15 cellular contexts compared by ENCODE assay signal in genomic region chr17:68201425-68201785, GRCh38. TPM values are rescaled to one million over a fixed set of nuclear protein-coding genes. Genes with fewer than 3 reads are reported as not detected.
DNase-seq lines count a peak whose midpoint lies in the region; ATAC-seq and TF ChIP-seq lines count a peak whose summit lies in the region.
"Had no signal": no experiment of that assay in that cellular context is flagged by ENCODE, and none has a peak within 500 bp of the region (broad histone marks: within the 10 kb centered on the region; RNA-seq: fewer than 3 reads in every experiment).

No MANE protein-coding gene starts in this region.

- no peaks in the 10 kb centered on the region for H3K9me2 ChIP-seq in OCI-LY7 (ENCODE audit: insufficient read depth, low read length)

- H3K4me1 Mint-ChIP-seq in activated T-cell treated with anti-CD3 and anti-CD28 coated beads, Interleukin-2, amount 50 U/mL, for 72 hours (ENCODE audit: low read depth), result peaks cover 27% of the 10 kb centered on the region
- H3K4me1 Mint-ChIP-seq in activated T-cell treated with anti-CD3 and anti-CD28 coated beads, Interleukin-2, amount 50 U/mL, for 4 hours (ENCODE audit: low read depth), result peaks cover 26% of the 10 kb centered on the region
- H3K4me1 Mint-ChIP-seq in naive B cell, result peaks cover 18 to 39% (median 33%) of the 10 kb centered on the region in 3 donors

- H3K4me3 Mint-ChIP-seq in activated T-cell treated with anti-CD3 and anti-CD28 coated beads, Interleukin-2, amount 50 U/mL, for 72 hours, result peak overlapping the region; percentile 85 to 93
- H3K4me3 Mint-ChIP-seq in activated T-cell treated with anti-CD3 and anti-CD28 coated beads, Interleukin-2, amount 50 U/mL, for 4 hours, result no peak overlapping the region
- peak overlapping the region; percentile 25 to 91 (median 84) for H3K4me3 Mint-ChIP-seq in naive B cell

- no peaks in the 10 kb centered on the region for H4K20me1 ChIP-seq in DND-41 (ENCODE audit: insufficient read depth, low read length)
- H4K20me1 ChIP-seq in OCI-LY7 (ENCODE audit: insufficient read depth, low read length), result no peaks in the 10 kb centered on the region

- TF ChIP-seq POLR2A in Peyer's patch (IDR thresholded peaks at IDR 0.05), result no peak

- H2AFZ ChIP-seq in DND-41 (ENCODE audit: low read depth, low read length) (no peak overlapping the region), OCI-LY7 (ENCODE audit: low read length) (peak overlapping the region; percentile 27; the same call in 1 of the 2 replicates)

- H3K36me3 Mint-ChIP-seq in activated T-cell treated with anti-CD3 and anti-CD28 coated beads, Interleukin-2, amount 50 U/mL, for 72 hours (ENCODE audit: insufficient read depth in 2 of 2), result peaks cover 4 to 5% of the 10 kb centered on the region in 2 donors
- H3K36me3 Mint-ChIP-seq in activated T-cell treated with anti-CD3 and anti-CD28 coated beads, Interleukin-2, amount 50 U/mL, for 4 hours (ENCODE audit: insufficient read depth), result no peaks in the 10 kb centered on the region
- H3K36me3 Mint-ChIP-seq in naive B cell, result no peaks in the 10 kb centered on the region

- no peaks in the 10 kb centered on the region for H3K9me3 Mint-ChIP-seq in activated T-cell treated with anti-CD3 and anti-CD28 coated beads, Interleukin-2, amount 50 U/mL, for 72 hours
- no peaks in the 10 kb centered on the region for H3K9me3 Mint-ChIP-seq in activated T-cell treated with anti-CD3 and anti-CD28 coated beads, Interleukin-2, amount 50 U/mL, for 4 hours
- H3K9me3 Mint-ChIP-seq in naive B cell, result no peaks in the 10 kb centered on the region
- H3K9me3 Mint-ChIP-seq: activated CD4-positive, alpha-beta T cell treated with anti-CD3 and anti-CD28 coated beads, Interleukin-2, amount 10 ng/mL, durations not matched to agents 7 days and 5 days; activated T-cell treated with anti-CD3 and anti-CD28 coated beads, Interleukin-2, amount 50 U/mL, for 24 hours; naive thymus-derived CD8-positive, alpha-beta T cell had no signal

- H3K27me3 ChIP-seq in DND-41 (ENCODE audit: insufficient read depth, low read length, poor library complexity) (no peaks in the 10 kb centered on the region), Peyer's patch (peaks cover 0 to 35% of the 10 kb centered on the region in 2 donors)

- peaks cover 8% of the 10 kb centered on the region for H3K79me2 ChIP-seq in DND-41 (ENCODE audit: insufficient read depth, low read length)
- H3K79me2 ChIP-seq in OCI-LY7 (ENCODE audit: insufficient read depth, low read depth, low read length), result peaks cover 3% of the 10 kb centered on the region

- no peaks in the 10 kb centered on the region for H3K9me3 ChIP-seq in DND-41 (ENCODE audit: insufficient read depth, low read length, severe bottlenecking)
- no peaks in the 10 kb centered on the region for H3K9me3 ChIP-seq in OCI-LY7 (ENCODE audit: low read length)
- no peaks in the 10 kb centered on the region for H3K9me3 ChIP-seq in Peyer's patch
- H3K9me3 ChIP-seq: transverse colon had no signal

- H3K4me2 ChIP-seq in DND-41 (ENCODE audit: insufficient read depth, low read length) (0 out of 2 replicates have a peak overlapping the region, but pooled peaks have one; percentile 83), OCI-LY7 (ENCODE audit: low read length) (peak overlapping the region; percentile 71)

- intact Hi-C loops in OCI-LY7 (cut with micrococcal nuclease; ENCODE audit: unreplicated experiment), result loop anchor here (5.0 kb wide), 1 partner anchor 144 kb away; no protein-coding TSS in a partner anchor

- POLR2A ChIA-PET in OCI-LY7 (lab: Charles Lee), result interaction anchor here (0.6 to 9.9 kb wide), 2 partner anchors 19 to 130 kb away, joined by 3 to 72 read pairs; no protein-coding TSS in a partner anchor

- CTCF ChIA-PET in OCI-LY7 (lab: Charles Lee; ENCODE audit: unreplicated experiment), result interaction anchor here (0.6 to 2.0 kb wide), 3 partner anchors 17 to 67 kb away, joined by 3 to 9 read pairs (median 7); no protein-coding TSS in a partner anchor

- no peak overlapping the region for H3K9ac ChIP-seq in DND-41 (ENCODE audit: low read depth, low read length)

- peaks cover 29% of the 10 kb centered on the region for H3K4me1 ChIP-seq in DND-41 (ENCODE audit: insufficient read depth, low read length)
- H3K4me1 ChIP-seq in OCI-LY7 (ENCODE audit: insufficient read depth, low read length, poor library complexity, severe bottlenecking), result peaks cover 46% of the 10 kb centered on the region
- H3K4me1 ChIP-seq in Peyer's patch, result peaks cover 4 to 53% (median 24%) of the 10 kb centered on the region in 4 donors

- no peak overlapping the region for H3K27ac ChIP-seq in DND-41 (ENCODE audit: low read length)
- H3K27ac ChIP-seq in OCI-LY7 (ENCODE audit: low read depth, low read length, poor library complexity, severe bottlenecking), result peak overlapping the region; percentile 55
- no peak overlapping the region for H3K27ac ChIP-seq in Peyer's patch
- H3K27ac ChIP-seq: SJSA1, transverse colon had no signal

- no TSS peak for BruUV-seq in OCI-LY7 (replicated peaks; lab: Mats Ljungman, UMichigan)

- no peak overlapping the region for H3K4me3 ChIP-seq in DND-41 (ENCODE audit: low read depth in 1 of 2, low read length in 2 of 2)
- H3K4me3 ChIP-seq in OCI-LY7 (ENCODE audit: low read depth, low read length, poor library complexity, severe bottlenecking), result peak overlapping the region; percentile 42
- H3K4me3 ChIP-seq in Peyer's patch, result no peak overlapping the region
- H3K4me3 ChIP-seq: SJSA1 had no signal

- no peak for DNase-seq in activated T-cell treated with anti-CD3 and anti-CD28 coated beads, Interleukin-2, amount 50 U/mL, for 72 hours
- DNase-seq in activated T-cell treated with anti-CD3 and anti-CD28 coated beads, Interleukin-2, amount 50 U/mL, for 4 hours, result no peak
- no peak for DNase-seq in DND-41
- DNase-seq in OCI-LY7 (ENCODE audit: low spot score), result no peak
- DNase-seq in naive B cell, result no peak
- DNase-seq in DMS53 (lab: John Stamatoyannopoulos, UW), result no peak
- no peak for DNase-seq in Peyer's patch
- DNase-seq: NCI-H1048, NCI-H187 had no signal

- H3K27ac Mint-ChIP-seq in activated T-cell treated with anti-CD3 and anti-CD28 coated beads, Interleukin-2, amount 50 U/mL, for 72 hours, result no peak overlapping the region
- peak overlapping the region in 1 of 6 donors; percentile 79 for H3K27ac Mint-ChIP-seq in naive B cell
- H3K27ac Mint-ChIP-seq: activated CD4-positive, alpha-beta T cell treated with anti-CD3 and anti-CD28 coated beads, Interleukin-2, amount 10 ng/mL, durations not matched to agents 7 days and 5 days; activated T-cell treated with anti-CD3 and anti-CD28 coated beads, Interleukin-2, amount 50 U/mL, for 24 hours had no signal

- H3K36me3 ChIP-seq in DND-41 (ENCODE audit: insufficient read depth, low read length) (no peaks in the 10 kb centered on the region), OCI-LY7 (ENCODE audit: insufficient read depth, low read length) (peaks cover 24% of the 10 kb centered on the region), Peyer's patch (no peaks in the 10 kb centered on the region)
- H3K36me3 ChIP-seq: SJSA1, transverse colon had no signal

- ATAC-seq in activated T-cell treated with anti-CD3 and anti-CD28 coated beads, Interleukin-2, amount 50 U/mL, for 72 hours (replicated peaks in 1 of 2), result no peak
- ATAC-seq in activated T-cell treated with anti-CD3 and anti-CD28 coated beads, Interleukin-2, amount 50 U/mL, for 4 hours, result no peak
- ATAC-seq in DND-41 (ENCODE audit: insufficient read depth, low read depth), result no peak
- no peak for ATAC-seq in naive B cell (ENCODE audit: low read depth in 2 of 2)
- no peak for ATAC-seq in HG02610 (IDR thresholded peaks at IDR 0.05; ENCODE audit: unreplicated experiment)

- no peak for TF ChIP-seq CTCF in DND-41 (IDR thresholded peaks at IDR 0.05; ENCODE audit: borderline replicate concordance, extremely low read depth, low read length, poor library complexity, severe bottlenecking)
- TF ChIP-seq CTCF in OCI-LY7 (conservative IDR thresholded peaks at IDR 0.05; ENCODE audit: low read length), result no peak
- no peak for TF ChIP-seq CTCF in Peyer's patch (IDR thresholded peaks at IDR 0.05)

- peaks cover 14% of the 10 kb centered on the region for H3K27me3 Mint-ChIP-seq in activated T-cell treated with anti-CD3 and anti-CD28 coated beads, Interleukin-2, amount 50 U/mL, for 72 hours (ENCODE audit: low read depth)
- no peaks in the 10 kb centered on the region for H3K27me3 Mint-ChIP-seq in activated T-cell treated with anti-CD3 and anti-CD28 coated beads, Interleukin-2, amount 50 U/mL, for 4 hours (ENCODE audit: low read depth)
- peaks cover 7 to 20% (median 15%) of the 10 kb centered on the region in 3 donors for H3K27me3 Mint-ChIP-seq in naive B cell

RNA-seq across cellular contexts. Expression of gene AMZ2, which starts 46.4 kb away (rescaled TPM):
- total RNA-seq in activated T-cell treated with anti-CD3 and anti-CD28 coated beads, Interleukin-2, amount 50 U/mL, for 72 hours, result 100 to 1,000 TPM; 185 to 224 TPM
- total RNA-seq in activated T-cell treated with anti-CD3 and anti-CD28 coated beads, Interleukin-2, amount 50 U/mL, for 4 hours, result 10 to 100 TPM; 62.7 to 74.6 (median 72.8) TPM
- total RNA-seq in OCI-LY7 (2014; rRNA removed; shearing (Covaris generic)), result 105 and 117 TPM in 2 replicates
- total RNA-seq in OCI-LY7 (2022), result 248 and 285 TPM in 2 replicates
- 100 to 1,000 TPM in 3 of 6 donors, 10 to 100 TPM in 3; 92.7 to 152 (median 106) TPM for polyA plus RNA-seq in naive B cell (ENCODE audit: low read depth in 6 of 6)
- 10 to 100 TPM; 18.0 to 38.8 (median 31.2) TPM for total RNA-seq in Peyer's patch
